In genomic region chr5:139848508-139849100, GRCh38 we compare ENCODE assay signal across 1 cellular context.
TF ChIP-seq lines count a peak whose summit lies in the region.

No MANE protein-coding gene starts in this region.

TF ChIP-seq in SK-N-SH, 30 proteins besides CTCF, POLR2A, EP300 and RAD21 (continued from another document):
- TF ChIP-seq PBX3 (IDR thresholded peaks at IDR 0.05) (no peak), GATA2 (CRISPR knock-in tag; IDR thresholded peaks at IDR 0.05) (no peak)
